Comparison of ENCODE assay signal across 1 cellular context in genomic region chr3:186965141-186965879, GRCh38.
A peak's percentile ranks its signal among the peaks of the same experiment; 100 is the strongest.
TF ChIP-seq lines count a peak whose summit lies in the region.

No MANE protein-coding gene starts in this region.

TF ChIP-seq in GM12878, 131 proteins besides CTCF, POLR2A, EP300 and RAD21 (continued from another document):
- TF ChIP-seq PBX3 (IDR thresholded peaks at IDR 0.05; ENCODE audit: insufficient replicate concordance, low read depth, low read length) (no peak), RUNX3 (IDR thresholded peaks at IDR 0.05; ENCODE audit: low read length) (peak; percentile 57), ZNF622 (IDR thresholded peaks at IDR 0.05) (no peak), CHD1 (IDR thresholded peaks at IDR 0.05; ENCODE audit: low read depth, low read length) (no peak), SIX5 (IDR thresholded peaks at IDR 0.05; ENCODE audit: low read depth, low read length, severe bottlenecking) (no peak), EZH2 (IDR thresholded peaks at IDR 0.05; ENCODE audit: borderline replicate concordance, control insufficient read depth, low read depth, low read length) (no peak), STAT3 (IDR thresholded peaks at IDR 0.05; ENCODE audit: low read depth, low read length) (no peak), NR2F1 (conservative IDR thresholded peaks at IDR 0.05) (no peak)
- TF ChIP-seq, protein P1, sequence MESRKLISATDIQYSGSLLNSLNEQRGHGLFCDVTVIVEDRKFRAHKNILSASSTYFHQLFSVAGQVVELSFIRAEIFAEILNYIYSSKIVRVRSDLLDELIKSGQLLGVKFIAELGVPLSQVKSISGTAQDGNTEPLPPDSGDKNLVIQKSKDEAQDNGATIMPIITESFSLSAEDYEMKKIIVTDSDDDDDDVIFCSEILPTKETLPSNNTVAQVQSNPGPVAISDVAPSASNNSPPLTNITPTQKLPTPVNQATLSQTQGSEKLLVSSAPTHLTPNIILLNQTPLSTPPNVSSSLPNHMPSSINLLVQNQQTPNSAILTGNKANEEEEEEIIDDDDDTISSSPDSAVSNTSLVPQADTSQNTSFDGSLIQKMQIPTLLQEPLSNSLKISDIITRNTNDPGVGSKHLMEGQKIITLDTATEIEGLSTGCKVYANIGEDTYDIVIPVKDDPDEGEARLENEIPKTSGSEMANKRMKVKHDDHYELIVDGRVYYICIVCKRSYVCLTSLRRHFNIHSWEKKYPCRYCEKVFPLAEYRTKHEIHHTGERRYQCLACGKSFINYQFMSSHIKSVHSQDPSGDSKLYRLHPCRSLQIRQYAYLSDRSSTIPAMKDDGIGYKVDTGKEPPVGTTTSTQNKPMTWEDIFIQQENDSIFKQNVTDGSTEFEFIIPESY (IDR thresholded peaks at IDR 0.05): no peak
TF ChIP-seq in GM12878: peak in this region for 28.
